32 cellular contexts compared by ENCODE assay signal in the genomic region with DNA sequence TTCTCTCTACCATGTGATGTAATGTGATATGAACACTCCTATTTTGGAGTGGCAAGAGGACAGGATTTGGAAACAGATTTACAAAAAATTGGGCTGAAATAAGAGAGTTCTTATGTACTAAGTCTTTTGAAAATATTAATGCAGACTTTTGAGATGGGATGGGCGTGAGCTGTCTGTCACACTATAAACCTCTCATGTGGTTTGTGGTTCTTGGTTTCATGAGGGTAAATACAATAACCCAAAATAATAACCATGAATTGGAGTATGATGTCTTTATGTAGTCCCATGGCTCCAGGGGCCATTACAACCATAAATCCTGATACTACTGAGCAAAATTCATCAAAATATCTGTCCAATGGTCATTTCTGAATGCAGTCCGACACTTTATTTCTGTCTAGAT.
"Had no signal": no experiment of that assay in that cellular context is flagged by ENCODE, and none has a peak within 500 bp of the region (broad histone marks: within the 10 kb centered on the region; RNA-seq: fewer than 3 reads in every experiment).

No MANE protein-coding gene starts in this region.

- H3K4me1 ChIP-seq: SJCRH30 had no signal

- DNase-seq: Kasumi-1, MG63, NCI-H1048, NCI-H1092 treated with DMSO at 0.1 percent for 48 hours, NCI-H1105 treated with DMSO at 0.1 percent for 48 hours, NCI-H1436, NCI-H146, NCI-H1694, NCI-H187, NCI-H1930, NCI-H2029 treated with DMSO at 0.1 percent for 48 hours, NCI-H2081 treated with DMSO at 0.1 percent for 48 hours, NCI-H2107, NCI-H2171, NCI-H226, NCI-H446 treated with DMSO at 0.1 percent for 48 hours, NCI-H510A, NCI-H524, NCI-H526, NCI-H748 treated with DMSO at 0.1 percent for 48 hours, NCI-H82, PC-9, SHP77, SIG-M5, SJCRH30, SW 1271, T-helper 1 cell had no signal

- H3K4me2 ChIP-seq: PC-9 had no signal

- H2AFZ ChIP-seq: PC-9 had no signal

- H3K27ac ChIP-seq: PC-9, RWPE1, SJCRH30, SK-N-MC had no signal

- H3K36me3 ChIP-seq: MG63, SJCRH30 had no signal

- H3K4me3 ChIP-seq: MG63, PC-9, SJCRH30, SK-N-MC had no signal

- H3K9me3 ChIP-seq: MG63, SJCRH30 had no signal

- H3K27me3 ChIP-seq: MG63, SJCRH30 had no signal

- ATAC-seq: Panc1, Right ventricle myocardium inferior, SK-N-SH treated with all-trans-retinoic acid at 6 μM for 48 hours had no signal
